Comparison of ENCODE assay signal across 8 cellular contexts in genomic region chr17:80991645-80992076, GRCh38. TPM values are rescaled to one million over a fixed set of nuclear protein-coding genes. Genes with fewer than 3 reads are reported as not detected.
DNase-seq lines count a peak whose midpoint lies in the region; ATAC-seq and TF ChIP-seq lines count a peak whose summit lies in the region.

Gene CHMP6, plus strand, starts transcription at chr17:80991841. Its CDS starts 78 bp downstream, at chr17:80991919.

- H3K4me1 Mint-ChIP-seq in Caco-2 (ENCODE audit: low read depth, unreplicated experiment): no peaks in the 10 kb centered on the region
- H3K4me1 Mint-ChIP-seq in activated CD4-positive, alpha-beta memory T cell treated with anti-CD3 and anti-CD28 coated beads for 36 hours (ENCODE audit: low read depth): peaks cover 20% of the 10 kb centered on the region

- peaks cover 13% of the 10 kb centered on the region for H3K36me3 Mint-ChIP-seq in Caco-2 (ENCODE audit: insufficient read depth, unreplicated experiment)
- peaks cover 8% of the 10 kb centered on the region for H3K36me3 Mint-ChIP-seq in activated CD4-positive, alpha-beta memory T cell treated with anti-CD3 and anti-CD28 coated beads for 36 hours

- POLR2A ChIA-PET in Caco-2 (lab: Charles Lee): no interaction called here
- POLR2A ChIA-PET in activated CD4-positive, alpha-beta memory T cell treated with anti-CD3 and anti-CD28 coated beads for 36 hours (lab: Charles Lee): no interaction called here

- H3K9me3 ChIP-seq in Caco-2: no peaks in the 10 kb centered on the region
- no peaks in the 10 kb centered on the region for H3K9me3 ChIP-seq in liver (ENCODE audit: control insufficient read depth in 4 of 4, low read length in 3 of 4)

- intact Hi-C loops in Caco-2 (cut with micrococcal nuclease; ENCODE audit: unreplicated experiment): no loop called here
- intact Hi-C loops in activated CD4-positive, alpha-beta memory T cell treated with anti-CD3 and anti-CD28 coated beads for 36 hours (cut with micrococcal nuclease): no loop called here
- intact Hi-C loops in dorsolateral prefrontal cortex (cut with DNase I): loop anchor here (2.0 to 5.0 kb wide), 4 partner anchors 41 to 251 kb away; partner anchors contain the start of genes NDUFAF8 (in 1 of the 2) and TEPSIN (in 1 of the 2)

- TF ChIP-seq RAD21 in liver (IDR thresholded peaks at IDR 0.05): no peak

- peaks cover 13% of the 10 kb centered on the region for H3K4me1 ChIP-seq in Caco-2
- peaks cover 10 to 32% (median 23%) of the 10 kb centered on the region in 4 donors for H3K4me1 ChIP-seq in liver (ENCODE audit: control insufficient read depth in 4 of 4, insufficient read depth in 4 of 4, low read length in 3 of 4)

- under 1% methylated on average over 66 of the region's 66 CpGs for WGBS in liver

- TF ChIP-seq CTCF in Caco-2 (IDR thresholded peaks at IDR 0.05; ENCODE audit: insufficient read depth in 1 of 2, low read depth in 1 of 2, low read length in 1 of 2, severe bottlenecking in 1 of 2, unreplicated experiment in 1 of 2) (no peak), dorsolateral prefrontal cortex (IDR thresholded peaks at IDR 0.05 in 54 of 56, conservative IDR thresholded peaks at IDR 0.05 in 2 of 56; ENCODE audit: low read depth in 1 of 56, partially characterized antibody in 56 of 56) (peak in 54 of 56 donors; percentile 7 to 84 (median 55)), liver (IDR thresholded peaks at IDR 0.05; ENCODE audit: low read depth, low read length, missing input control) (peak; percentile 19)

- no peak within 1 kb of the TSS for H3K27ac Mint-ChIP-seq in Caco-2 (ENCODE audit: unreplicated experiment)
- peak within 1 kb of the TSS; percentile 51 for H3K27ac Mint-ChIP-seq in activated CD4-positive, alpha-beta memory T cell treated with anti-CD3 and anti-CD28 coated beads for 36 hours

- H3K9ac ChIP-seq in liver (ENCODE audit: low read depth in 1 of 2, low read length in 2 of 2): peak within 1 kb of the TSS; percentile 71 to 78

- H3K27me3 Mint-ChIP-seq in Caco-2 (ENCODE audit: insufficient read depth, unreplicated experiment): no peaks in the 10 kb centered on the region
- no peaks in the 10 kb centered on the region for H3K27me3 Mint-ChIP-seq in activated CD4-positive, alpha-beta memory T cell treated with anti-CD3 and anti-CD28 coated beads for 36 hours

- no peaks in the 10 kb centered on the region for H3K9me3 Mint-ChIP-seq in Caco-2 (ENCODE audit: unreplicated experiment)
- no peaks in the 10 kb centered on the region for H3K9me3 Mint-ChIP-seq in activated CD4-positive, alpha-beta memory T cell treated with anti-CD3 and anti-CD28 coated beads for 36 hours

- peak within 1 kb of the TSS; percentile 83 for H3K4me3 Mint-ChIP-seq in Caco-2 (ENCODE audit: unreplicated experiment)
- H3K4me3 Mint-ChIP-seq in activated CD4-positive, alpha-beta memory T cell treated with anti-CD3 and anti-CD28 coated beads for 36 hours: peak within 1 kb of the TSS; percentile 74

- H3K4me3 ChIP-seq in Caco-2 (ENCODE audit: low read depth, low read length) (peak within 1 kb of the TSS; percentile 55), dorsolateral prefrontal cortex (peak within 1 kb of the TSS; percentile 57 to 99 (median 83)), liver (ENCODE audit: low read depth in 1 of 3, low read length in 3 of 3) (peak within 1 kb of the TSS; percentile 70 to 97 (median 86))

- no TSS peak for BruUV-seq in Caco-2 (replicated peaks; lab: Mats Ljungman, UMichigan)

- ATAC-seq in GM21825 (IDR thresholded peaks at IDR 0.05; ENCODE audit: unreplicated experiment): peak; percentile 37

- DNase-seq in Caco-2 (peak; percentile 72 to 85), NCI-H2227 (lab: John Stamatoyannopoulos, UW; ENCODE audit: unreplicated experiment) (peak; percentile 92), dorsolateral prefrontal cortex (peak in 8 of 10 donors; percentile 52 to 83 (median 66)), cortex of kidney (lab: John Stamatoyannopoulos, UW) (no peak)
- DNase-seq in activated CD4-positive, alpha-beta memory T cell treated with anti-CD3 and anti-CD28 coated beads for 36 hours: peak; percentile 73
- DNase-seq in stimulated activated CD4-positive, alpha-beta T cell treated with anti-CD3 and anti-CD28 coated beads, Interleukin-2, amount 100 ng/mL, for 48 hours: peak; percentile 65 to 74

- H3K36me3 ChIP-seq in Caco-2 (ENCODE audit: control insufficient read depth, insufficient read depth, low read length) (no peaks in the 10 kb centered on the region), liver (ENCODE audit: control insufficient read depth in 4 of 4, insufficient read depth in 3 of 4, low read depth in 1 of 4, low read length in 3 of 4) (peaks cover under 1 to 12% (median 8%) of the 10 kb centered on the region in 4 donors)

- H3K27ac ChIP-seq in dorsolateral prefrontal cortex (peak within 1 kb of the TSS in 40 of 59 donors; percentile 7 to 88 (median 62)), liver (ENCODE audit: low read depth in 1 of 2, low read length in 2 of 2) (no peak within 1 kb of the TSS)

- CTCF ChIA-PET in Caco-2 (lab: Charles Lee): interaction anchor here (0.6 kb wide), 1 partner anchor 231 kb away, joined by 3 read pairs; the partner anchor contains the start of gene CEP131
- CTCF ChIA-PET in activated CD4-positive, alpha-beta memory T cell treated with anti-CD3 and anti-CD28 coated beads for 36 hours (lab: Charles Lee): interaction anchor here (0.9 to 2.3 kb wide), 2 partner anchors 32 to 113 kb away, joined by 3 to 9 read pairs; no protein-coding TSS in a partner anchor

- H3K27me3 ChIP-seq in Caco-2 (replicated peaks; ENCODE audit: control insufficient read depth, insufficient read depth, low read length) (no peaks in the 10 kb centered on the region), dorsolateral prefrontal cortex (no peaks in the 10 kb centered on the region), liver (ENCODE audit: control insufficient read depth in 4 of 4, insufficient read depth in 4 of 4, low read length in 3 of 4) (no peaks in the 10 kb centered on the region)

TF ChIP-seq in liver, 16 proteins besides CTCF, POLR2A, EP300 and RAD21:
- TF ChIP-seq TAF1 (conservative IDR thresholded peaks at IDR 0.05): no peak
- TF ChIP-seq, protein P1, sequence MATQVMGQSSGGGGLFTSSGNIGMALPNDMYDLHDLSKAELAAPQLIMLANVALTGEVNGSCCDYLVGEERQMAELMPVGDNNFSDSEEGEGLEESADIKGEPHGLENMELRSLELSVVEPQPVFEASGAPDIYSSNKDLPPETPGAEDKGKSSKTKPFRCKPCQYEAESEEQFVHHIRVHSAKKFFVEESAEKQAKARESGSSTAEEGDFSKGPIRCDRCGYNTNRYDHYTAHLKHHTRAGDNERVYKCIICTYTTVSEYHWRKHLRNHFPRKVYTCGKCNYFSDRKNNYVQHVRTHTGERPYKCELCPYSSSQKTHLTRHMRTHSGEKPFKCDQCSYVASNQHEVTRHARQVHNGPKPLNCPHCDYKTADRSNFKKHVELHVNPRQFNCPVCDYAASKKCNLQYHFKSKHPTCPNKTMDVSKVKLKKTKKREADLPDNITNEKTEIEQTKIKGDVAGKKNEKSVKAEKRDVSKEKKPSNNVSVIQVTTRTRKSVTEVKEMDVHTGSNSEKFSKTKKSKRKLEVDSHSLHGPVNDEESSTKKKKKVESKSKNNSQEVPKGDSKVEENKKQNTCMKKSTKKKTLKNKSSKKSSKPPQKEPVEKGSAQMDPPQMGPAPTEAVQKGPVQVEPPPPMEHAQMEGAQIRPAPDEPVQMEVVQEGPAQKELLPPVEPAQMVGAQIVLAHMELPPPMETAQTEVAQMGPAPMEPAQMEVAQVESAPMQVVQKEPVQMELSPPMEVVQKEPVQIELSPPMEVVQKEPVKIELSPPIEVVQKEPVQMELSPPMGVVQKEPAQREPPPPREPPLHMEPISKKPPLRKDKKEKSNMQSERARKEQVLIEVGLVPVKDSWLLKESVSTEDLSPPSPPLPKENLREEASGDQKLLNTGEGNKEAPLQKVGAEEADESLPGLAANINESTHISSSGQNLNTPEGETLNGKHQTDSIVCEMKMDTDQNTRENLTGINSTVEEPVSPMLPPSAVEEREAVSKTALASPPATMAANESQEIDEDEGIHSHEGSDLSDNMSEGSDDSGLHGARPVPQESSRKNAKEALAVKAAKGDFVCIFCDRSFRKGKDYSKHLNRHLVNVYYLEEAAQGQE (IDR thresholded peaks at IDR 0.05): no peak
- no peak for TF ChIP-seq FOXA1 (IDR thresholded peaks at IDR 0.05)
- no peak for TF ChIP-seq RXRA (IDR thresholded peaks at IDR 0.05)
- TF ChIP-seq NR2F2 (IDR thresholded peaks at IDR 0.05): no peak
- TF ChIP-seq EGR1 (IDR thresholded peaks at IDR 0.05; ENCODE audit: low read depth in 2 of 2): no peak
- no peak for TF ChIP-seq FOXA2 (IDR thresholded peaks at IDR 0.05)
- no peak for TF ChIP-seq YY1 (IDR thresholded peaks at IDR 0.05)

RNA-seq across cellular contexts. Expression of gene CHMP6, which starts in this region (rescaled TPM):
- total RNA-seq in Caco-2 (2022) (20.1 and 23.2 TPM in 2 replicates), dorsolateral prefrontal cortex (10 to 100 TPM; 15.4 to 33.4 (median 22.0) TPM), liver (10 to 100 TPM in 1 of 2 donors, 1 to 10 TPM in 1; 9.6 to 14.5 TPM)
- 10 to 100 TPM; 17.1 to 17.3 TPM for total RNA-seq in activated CD4-positive, alpha-beta memory T cell treated with anti-CD3 and anti-CD28 coated beads for 36 hours
- polyA plus RNA-seq in liver: 10 to 100 TPM; 19.0 to 24.0 TPM

Comparison
In these comparisons a context has a peak if more than half of its experiments do, and no peak if none do; other contexts are left out.
1. CTCF ChIP-seq: peak in dorsolateral prefrontal cortex (54 of 56) and liver (single experiment); none in Caco-2 (0 of 2).
2. H3K27ac ChIP-seq: peak in dorsolateral prefrontal cortex (40 of 59); none in liver (0 of 2).
3. intact Hi-C loops: an anchor here in dorsolateral prefrontal cortex (2.0 to 5.0 kb wide); none called in Caco-2 and activated CD4-positive, alpha-beta memory T cell treated with anti-CD3 and anti-CD28 coated beads for 36 hours.
4. Peak in every context shown above with its lines, with median percentiles within 50 percentile points of each other: H3K4me3 ChIP-seq.